Comparison of ENCODE assay signal across 8 cellular contexts in genomic region chr19:8578642-8579265, GRCh38. TPM values are rescaled to one million over a fixed set of nuclear protein-coding genes. Genes with fewer than 3 reads are reported as not detected.
DNase-seq lines count a peak whose midpoint lies in the region; ATAC-seq and TF ChIP-seq lines count a peak whose summit lies in the region.

No MANE protein-coding gene starts in this region.

- POLR2A ChIA-PET in naive thymus-derived CD8-positive, alpha-beta T cell (lab: Charles Lee): interaction anchor here (0.7 to 19.3 kb wide), 16 partner anchors 10 to 166 kb away, joined by 3 to 802 read pairs (median 6); partner anchors contain the start of genes HNRNPM, MARCHF2, PRAM1 and ZNF414

- peak; percentile 55 to 57 for ATAC-seq in naive thymus-derived CD8-positive, alpha-beta T cell
- ATAC-seq in HG03521 (IDR thresholded peaks at IDR 0.05; ENCODE audit: unreplicated experiment): no peak

- DNase-seq in AG08395 (ENCODE audit: low spot score) (peak; percentile 76), GM19240 (ENCODE audit: insufficient read length, low spot score) (peak; percentile 61), epithelial cell of esophagus (ENCODE audit: low read depth) (peak; percentile 27)
- peak; percentile 94 for DNase-seq in activated CD8-positive, alpha-beta memory T cell treated with anti-CD3 and anti-CD28 coated beads, Interleukin-2, amount 50 U/mL, for 48 hours
- DNase-seq in naive thymus-derived CD8-positive, alpha-beta T cell: peak; percentile 59 to 89 (median 79)
- peak; percentile 28 to 88 (median 74) for DNase-seq in stimulated activated naive CD4-positive, alpha-beta T cell (lab: John Stamatoyannopoulos, UW)

- no peaks in the 10 kb centered on the region for H3K36me3 ChIP-seq in OCI-LY1 (ENCODE audit: insufficient read depth, low read length)

- H3F3A ChIP-seq in OCI-LY1 (ENCODE audit: insufficient read depth, low read length): no peaks in the 10 kb centered on the region

- H3K4me3 ChIP-seq in OCI-LY1 (ENCODE audit: low read depth, low read length, poor library complexity, severe bottlenecking): no peak overlapping the region
- H3K4me3 ChIP-seq in epithelial cell of esophagus (ENCODE audit: low read length): no peak overlapping the region

- no peak overlapping the region for H3K4me2 ChIP-seq in OCI-LY1 (ENCODE audit: low read length)

- H2AFZ ChIP-seq in OCI-LY1 (ENCODE audit: low read length): no peak overlapping the region

- no peaks in the 10 kb centered on the region for H4K20me1 ChIP-seq in OCI-LY1 (ENCODE audit: insufficient read depth, low read length)

- no peaks in the 10 kb centered on the region for H3K9me3 Mint-ChIP-seq in naive thymus-derived CD8-positive, alpha-beta T cell

- no peaks in the 10 kb centered on the region for H3K79me2 ChIP-seq in OCI-LY1 (ENCODE audit: insufficient read depth, low read length)

- peak; percentile 93 for TF ChIP-seq CTCF in OCI-LY1 (IDR thresholded peaks at IDR 0.05; ENCODE audit: low read length)
- peak; percentile 59 for TF ChIP-seq CTCF in epithelial cell of esophagus (IDR thresholded peaks at IDR 0.05; ENCODE audit: insufficient read depth, low read depth, low read length, missing control alignments)

- peaks cover 0 to 6% (median 2%) of the 10 kb centered on the region in 3 donors for H3K36me3 Mint-ChIP-seq in naive thymus-derived CD8-positive, alpha-beta T cell

- H3K9me3 ChIP-seq in OCI-LY1 (ENCODE audit: low read length): no peaks in the 10 kb centered on the region

- peaks cover 30 to 67% (median 60%) of the 10 kb centered on the region in 4 donors for H3K4me1 Mint-ChIP-seq in naive thymus-derived CD8-positive, alpha-beta T cell

- peaks cover 4% of the 10 kb centered on the region; the same call in 1 of the 2 replicates for H3K27me3 ChIP-seq in OCI-LY1 (ENCODE audit: insufficient read depth, low read length)

- peak overlapping the region; percentile 17 to 98 (median 60) for H3K4me3 Mint-ChIP-seq in naive thymus-derived CD8-positive, alpha-beta T cell

- peak overlapping the region; percentile 25 to 84 (median 66) for H3K27ac Mint-ChIP-seq in naive thymus-derived CD8-positive, alpha-beta T cell

- H3K27me3 Mint-ChIP-seq in naive thymus-derived CD8-positive, alpha-beta T cell: no peaks in the 10 kb centered on the region

- no peaks in the 10 kb centered on the region for H3K9me2 ChIP-seq in OCI-LY1 (ENCODE audit: low read depth, low read length)

- H3K27ac ChIP-seq in OCI-LY1 (ENCODE audit: low read depth, low read length, poor library complexity, severe bottlenecking): no peak overlapping the region

- H3K9ac ChIP-seq in OCI-LY1 (ENCODE audit: low read length): no peak overlapping the region

- H3K4me1 ChIP-seq in OCI-LY1 (ENCODE audit: insufficient read depth, low read length, severe bottlenecking): no peaks in the 10 kb centered on the region

RNA-seq across cellular contexts. Expression of gene MYO1F, which starts 1.5 kb away (rescaled TPM):
- total RNA-seq in naive thymus-derived CD8-positive, alpha-beta T cell: 10 to 100 TPM; 64.4 to 65.0 TPM
- polyA plus RNA-seq in naive thymus-derived CD8-positive, alpha-beta T cell: 10 to 100 TPM in 1 of 3 donors, 1 to 10 TPM in 2; 4.4 to 30.1 (median 5.6) TPM

RNA-seq across cellular contexts. Expression of gene ADAMTS10, which starts 31.8 kb away (rescaled TPM):
- 100 to 1,000 TPM; 190 to 196 TPM for total RNA-seq in naive thymus-derived CD8-positive, alpha-beta T cell
- polyA plus RNA-seq in naive thymus-derived CD8-positive, alpha-beta T cell: 1 to 10 TPM; 1.2 to 3.4 (median 2.0) TPM

RNA-seq across cellular contexts. Expression of gene NFILZ, which starts 51.7 kb away (rescaled TPM):
- not detected for total RNA-seq in naive thymus-derived CD8-positive, alpha-beta T cell
- polyA plus RNA-seq in naive thymus-derived CD8-positive, alpha-beta T cell: not detected

Comparison
In these comparisons a context has a peak if more than half of its experiments do, and no peak if none do; other contexts are left out.
1. DNase-seq: peak in every context shown above with its lines; median percentile 94 in activated CD8-positive, alpha-beta memory T cell treated with anti-CD3 and anti-CD28 coated beads, Interleukin-2, amount 50 U/mL, for 48 hours; 79 in naive thymus-derived CD8-positive, alpha-beta T cell; 76 in AG08395; 74 in stimulated activated naive CD4-positive, alpha-beta T cell; 61 in GM19240; 27 in epithelial cell of esophagus.